In the genomic region with DNA sequence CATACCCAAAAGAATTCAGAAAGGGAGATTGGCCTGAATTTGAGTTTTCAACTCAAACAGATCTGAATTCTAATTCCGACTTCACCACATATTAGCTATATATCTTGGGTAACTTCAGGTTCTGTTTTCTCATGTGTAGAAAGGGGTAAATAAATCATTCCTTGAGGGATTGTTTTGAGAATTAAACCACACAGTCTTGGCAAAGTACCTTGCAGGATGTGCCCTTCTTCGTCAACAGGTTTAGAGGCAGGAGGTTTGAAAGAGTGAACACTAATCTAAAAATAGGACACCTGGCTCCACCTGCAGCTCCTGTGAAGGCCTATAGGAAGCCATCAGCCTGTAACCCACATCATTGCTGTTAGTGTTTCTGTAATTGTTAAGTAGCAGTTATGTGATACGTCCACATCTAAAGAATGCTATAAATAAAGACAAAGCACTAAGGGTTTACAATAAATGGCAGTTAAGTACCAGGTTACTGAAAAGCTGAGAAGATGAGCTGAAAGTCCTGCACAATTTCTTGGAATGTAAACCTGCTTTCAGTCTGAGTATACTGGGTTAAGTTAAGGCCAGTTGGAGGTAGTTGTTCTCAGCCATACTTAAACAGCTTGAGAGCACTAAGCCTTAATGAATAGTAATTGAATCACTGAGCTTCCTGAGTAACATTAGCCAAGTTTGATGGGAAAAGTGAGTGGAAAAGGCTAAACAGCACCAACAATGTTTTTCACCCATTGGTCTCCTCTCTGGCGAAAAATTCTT, we compare ENCODE assay signal across 1 cellular context.
TF ChIP-seq lines count a peak whose summit lies in the region.

No MANE protein-coding gene starts in this region.

TF ChIP-seq in WTC11, 78 proteins besides CTCF, POLR2A, EP300 and RAD21 (continued from another document):
- TF ChIP-seq, protein P1, sequence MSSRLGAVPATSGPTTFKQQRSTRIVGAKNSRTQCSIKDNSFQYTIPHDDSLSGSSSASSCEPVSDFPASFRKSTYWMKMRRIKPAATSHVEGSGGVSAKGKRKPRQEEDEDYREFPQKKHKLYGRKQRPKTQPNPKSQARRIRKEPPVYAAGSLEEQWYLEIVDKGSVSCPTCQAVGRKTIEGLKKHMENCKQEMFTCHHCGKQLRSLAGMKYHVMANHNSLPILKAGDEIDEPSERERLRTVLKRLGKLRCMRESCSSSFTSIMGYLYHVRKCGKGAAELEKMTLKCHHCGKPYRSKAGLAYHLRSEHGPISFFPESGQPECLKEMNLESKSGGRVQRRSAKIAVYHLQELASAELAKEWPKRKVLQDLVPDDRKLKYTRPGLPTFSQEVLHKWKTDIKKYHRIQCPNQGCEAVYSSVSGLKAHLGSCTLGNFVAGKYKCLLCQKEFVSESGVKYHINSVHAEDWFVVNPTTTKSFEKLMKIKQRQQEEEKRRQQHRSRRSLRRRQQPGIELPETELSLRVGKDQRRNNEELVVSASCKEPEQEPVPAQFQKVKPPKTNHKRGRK (CRISPR knock-in tag; IDR thresholded peaks at IDR 0.05; ENCODE audit: borderline replicate concordance) = no peak
- TF ChIP-seq ZNF232 (CRISPR knock-in tag; IDR thresholded peaks at IDR 0.05) (no peak), SP1 (CRISPR knock-in tag; conservative IDR thresholded peaks at IDR 0.05) (no peak), SMAD3 (CRISPR knock-in tag; IDR thresholded peaks at IDR 0.05; ENCODE audit: borderline replicate concordance) (no peak), PRRX2 (CRISPR knock-in tag; IDR thresholded peaks at IDR 0.05) (no peak), OVOL2 (CRISPR knock-in tag; IDR thresholded peaks at IDR 0.05; ENCODE audit: borderline replicate concordance) (no peak), CREM (CRISPR knock-in tag; IDR thresholded peaks at IDR 0.05) (no peak)
- TF ChIP-seq, protein P2, sequence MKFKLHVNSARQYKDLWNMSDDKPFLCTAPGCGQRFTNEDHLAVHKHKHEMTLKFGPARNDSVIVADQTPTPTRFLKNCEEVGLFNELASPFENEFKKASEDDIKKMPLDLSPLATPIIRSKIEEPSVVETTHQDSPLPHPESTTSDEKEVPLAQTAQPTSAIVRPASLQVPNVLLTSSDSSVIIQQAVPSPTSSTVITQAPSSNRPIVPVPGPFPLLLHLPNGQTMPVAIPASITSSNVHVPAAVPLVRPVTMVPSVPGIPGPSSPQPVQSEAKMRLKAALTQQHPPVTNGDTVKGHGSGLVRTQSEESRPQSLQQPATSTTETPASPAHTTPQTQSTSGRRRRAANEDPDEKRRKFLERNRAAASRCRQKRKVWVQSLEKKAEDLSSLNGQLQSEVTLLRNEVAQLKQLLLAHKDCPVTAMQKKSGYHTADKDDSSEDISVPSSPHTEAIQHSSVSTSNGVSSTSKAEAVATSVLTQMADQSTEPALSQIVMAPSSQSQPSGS (CRISPR knock-in tag; IDR thresholded peaks at IDR 0.05; ENCODE audit: borderline replicate concordance, low read depth) = no peak
- TF ChIP-seq, protein P3, sequence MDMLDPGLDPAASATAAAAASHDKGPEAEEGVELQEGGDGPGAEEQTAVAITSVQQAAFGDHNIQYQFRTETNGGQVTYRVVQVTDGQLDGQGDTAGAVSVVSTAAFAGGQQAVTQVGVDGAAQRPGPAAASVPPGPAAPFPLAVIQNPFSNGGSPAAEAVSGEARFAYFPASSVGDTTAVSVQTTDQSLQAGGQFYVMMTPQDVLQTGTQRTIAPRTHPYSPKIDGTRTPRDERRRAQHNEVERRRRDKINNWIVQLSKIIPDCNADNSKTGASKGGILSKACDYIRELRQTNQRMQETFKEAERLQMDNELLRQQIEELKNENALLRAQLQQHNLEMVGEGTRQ (CRISPR knock-in tag; IDR thresholded peaks at IDR 0.05) = no peak
